ENCODE assay signal across 17 cellular contexts in the genomic region with DNA sequence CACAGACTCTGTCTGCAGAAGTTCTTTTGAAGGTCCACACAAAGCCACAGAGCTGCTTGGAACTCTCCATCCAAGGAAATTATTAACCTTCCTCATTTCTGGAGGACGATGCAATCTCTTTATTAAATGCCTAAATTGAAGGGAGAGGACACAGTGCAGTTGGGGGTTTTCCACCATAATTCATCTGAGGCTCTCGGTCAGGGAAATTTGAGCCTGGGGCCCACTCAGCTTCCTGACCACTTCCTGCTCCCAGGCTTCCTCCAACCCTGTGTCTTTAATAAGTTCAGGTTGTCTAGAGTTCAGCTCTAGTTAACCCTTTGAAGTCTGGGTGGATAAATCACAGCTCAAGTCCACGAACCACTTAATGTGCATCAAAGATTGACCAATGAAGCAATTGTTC. TPM values are rescaled to one million over a fixed set of nuclear protein-coding genes. Genes with fewer than 3 reads are reported as not detected.
DNase-seq lines count a peak whose midpoint lies in the region; FAIRE-seq and TF ChIP-seq lines count a peak whose summit lies in the region.
"Had no signal": no experiment of that assay in that cellular context is flagged by ENCODE, and none has a peak within 500 bp of the region (broad histone marks: within the 10 kb centered on the region; RNA-seq: fewer than 3 reads in every experiment).

No MANE protein-coding gene starts in this region.

- no peaks in the 10 kb centered on the region for H3K9me3 ChIP-seq in vagina
- H3K9me3 ChIP-seq: esophagus muscularis mucosa, uterus had no signal

- H3K27me3 ChIP-seq in vagina (no peaks in the 10 kb centered on the region), H7 (ENCODE audit: control insufficient read depth, insufficient read depth, low read length) (no peaks in the 10 kb centered on the region)
- H3K27me3 ChIP-seq: uterus had no signal

- DNase-seq in GM18507 (ENCODE audit: extremely low spot score, insufficient read length, low read depth) (no peak), NB4 (ENCODE audit: low read depth) (peak; percentile 48), fibroblast of mammary gland (ENCODE audit: low read depth) (peak; percentile 32), vagina (ENCODE audit: extremely low spot score in 2 of 2) (no peak), H7 (no peak)
- DNase-seq in activated CD8-positive, alpha-beta memory T cell treated with anti-CD3 and anti-CD28 coated beads, Interleukin-2, amount 50 U/mL, for 4 hours, result no peak
- no peak for DNase-seq in stimulated activated CD4-positive, alpha-beta T cell treated with anti-CD3 and anti-CD28 coated beads, Interleukin-12 subunit alpha, Interleukin-12 subunit beta, amount 100 ng/mL, for 4 hours
- DNase-seq: activated effector memory CD4-positive, alpha-beta T cell treated with Interleukin-2 at 50 U/mL for 16 hours; amniotic stem cell; CD4-positive, CD25-positive, alpha-beta regulatory T cell; NCI-H1105; NCI-H446 treated with DMSO at 0.1 percent for 48 hours; posterior cingulate gyrus; stimulated activated naive CD4-positive, alpha-beta T cell treated with Interleukin-2 at 50 U/mL for 16 hours; uterus; WERI-Rb-1 had no signal

- H3K27ac ChIP-seq in vagina, result peak overlapping the region; percentile 70
- H3K27ac ChIP-seq: esophagus muscularis mucosa, WERI-Rb-1 had no signal

- H3K4me1 ChIP-seq in vagina, result peaks cover 34% of the 10 kb centered on the region

- H3K4me3 ChIP-seq in NB4 (ENCODE audit: low read depth, low read length), result no peak overlapping the region
- no peak overlapping the region for H3K4me3 ChIP-seq in fibroblast of mammary gland (ENCODE audit: control insufficient read depth, low read depth, low read length)
- no peak overlapping the region for H3K4me3 ChIP-seq in vagina
- H3K4me3 ChIP-seq in H7 (ENCODE audit: insufficient read depth, low read depth, low read length), result no peak overlapping the region
- H3K4me3 ChIP-seq: esophagus muscularis mucosa, uterus had no signal

- intact Hi-C loops in vagina (cut with DNase I), result no loop called here

- TF ChIP-seq CTCF in NB4 (IDR thresholded peaks at IDR 0.05; ENCODE audit: low read depth, low read length) (no peak), fibroblast of mammary gland (conservative IDR thresholded peaks at IDR 0.05; ENCODE audit: control insufficient read depth, insufficient read depth, low read depth, low read length) (no peak), vagina (IDR thresholded peaks at IDR 0.05) (no peak)

- peak; percentile 58 for FAIRE-seq in GM18507 (lab: Jason Lieb, UNC)

- TF ChIP-seq POLR2A in NB4 (IDR thresholded peaks at IDR 0.05; ENCODE audit: extremely low read depth, insufficient read length) (no peak), vagina (IDR thresholded peaks at IDR 0.05) (no peak)

- H3K36me3 ChIP-seq in vagina (no peaks in the 10 kb centered on the region), H7 (replicated peaks; ENCODE audit: control insufficient read depth, insufficient read depth, low read length) (no peaks in the 10 kb centered on the region)
- H3K36me3 ChIP-seq: esophagus muscularis mucosa, uterus, WERI-Rb-1 had no signal

RNA-seq across cellular contexts. Expression of a gene that starts 58.5 kb away (rescaled TPM):
- 19.9 TPM for total RNA-seq in vagina
- 231 and 248 TPM in 2 replicates for total RNA-seq in H7 (2014; rRNA removed; shearing (Covaris generic))

Comparison
In these comparisons a context has a peak if more than half of its experiments do, and no peak if none do; other contexts are left out.
1. DNase-seq: peak in NB4 (single experiment) and fibroblast of mammary gland (single experiment); none in GM18507 (single experiment), vagina (0 of 2), activated CD8-positive, alpha-beta memory T cell treated with anti-CD3 and anti-CD28 coated beads, Interleukin-2, amount 50 U/mL, for 4 hours (single experiment), stimulated activated CD4-positive, alpha-beta T cell treated with anti-CD3 and anti-CD28 coated beads, Interleukin-12 subunit alpha, Interleukin-12 subunit beta, amount 100 ng/mL, for 4 hours (single experiment) and H7 (single experiment).
2. RNA of a gene that starts 58.5 kb away (total RNA-seq): 231 to 248 TPM in H7; 19.9 TPM in vagina (single experiment); every median in the first group is over 10 times any median in the second.